Comparison of ENCODE assay signal across 1 cellular context in the genomic region with DNA sequence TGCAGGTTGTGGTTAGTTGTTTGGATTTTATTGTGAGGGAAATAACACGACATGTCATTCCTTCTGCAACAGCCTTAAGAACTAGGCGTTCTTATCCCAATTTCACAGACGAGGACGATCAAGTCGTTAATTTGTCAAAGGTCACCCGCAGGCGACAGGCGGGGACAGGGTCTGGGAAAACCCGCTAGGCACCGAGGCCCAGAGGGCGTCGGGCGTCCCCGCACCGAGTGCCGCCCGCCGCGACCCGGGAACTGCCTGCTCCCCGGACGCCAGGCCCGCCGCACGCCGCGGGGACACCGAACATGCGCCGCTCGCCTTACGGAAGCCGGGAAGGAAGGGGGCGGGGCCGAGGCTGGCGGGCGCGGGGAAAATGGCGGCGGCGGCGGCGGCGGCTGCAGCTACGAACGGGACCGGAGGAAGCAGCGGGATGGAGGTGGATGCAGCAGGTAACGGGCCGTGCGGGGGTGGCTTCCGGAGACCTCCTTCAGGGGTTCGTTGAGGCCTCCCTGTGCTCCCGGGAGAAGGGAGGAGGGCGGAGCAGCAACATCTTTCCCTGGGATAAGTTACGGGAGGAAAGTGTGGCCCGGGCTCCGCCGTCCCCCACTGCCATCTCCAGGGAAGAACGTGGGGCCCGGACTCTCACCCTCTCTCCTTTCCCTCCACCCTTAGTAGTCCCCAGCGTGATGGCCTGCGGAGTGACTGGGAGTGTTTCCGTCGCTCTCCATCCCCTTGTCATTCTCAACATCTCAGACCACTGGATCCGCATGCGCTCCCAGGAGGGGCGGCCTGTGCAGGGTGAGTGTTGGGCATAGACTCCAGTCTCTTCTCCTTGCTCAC.
TF ChIP-seq lines count a peak whose summit lies in the region.

A gene (plus strand): TSS at position 349 of the 837 bp plus-strand sequence. CDS start 22 bp downstream, at position 371.

TF ChIP-seq in K562, 482 proteins besides CTCF, POLR2A, EP300 and RAD21 (continued from another document and continues in another):
- TF ChIP-seq TFAM (CRISPR knock-in tag; conservative IDR thresholded peaks at IDR 0.05) (no peak), ILK (tag; IDR thresholded peaks at IDR 0.05; ENCODE audit: borderline replicate concordance, low read depth) (no peak), POLR3G (IDR thresholded peaks at IDR 0.05; ENCODE audit: extremely low read depth, insufficient read length, insufficient replicate concordance) (no peak), SMC3 (conservative IDR thresholded peaks at IDR 0.05; ENCODE audit: insufficient read depth, low read depth, low read length) (no peak), FIP1L1 (IDR thresholded peaks at IDR 0.05; ENCODE audit: low read depth, low read length, poor library complexity, severe bottlenecking) (peak; percentile 75), HOXB6 (CRISPR knock-in tag; IDR thresholded peaks at IDR 0.05; ENCODE audit: borderline replicate concordance) (no peak), RHOXF2B (CRISPR knock-in tag; conservative IDR thresholded peaks at IDR 0.05) (no peak), ZNF347 (CRISPR knock-in tag; IDR thresholded peaks at IDR 0.05; ENCODE audit: low read depth) (0 out of 2 replicates have a peak, but pooled peaks have one; percentile 40), SAFB (IDR thresholded peaks at IDR 0.05; ENCODE audit: borderline replicate concordance, low read depth, low read length) (no peak), ZNF586 (CRISPR knock-in tag; conservative IDR thresholded peaks at IDR 0.05) (no peak), RBM22 (IDR thresholded peaks at IDR 0.05; ENCODE audit: low read depth, low read length, poor library complexity, severe bottlenecking) (peak; percentile 64), GTF2A2 (tag; IDR thresholded peaks at IDR 0.05) (peak; percentile 62), ZFP1 (CRISPR knock-in tag; IDR thresholded peaks at IDR 0.05) (no peak), WHSC1 (IDR thresholded peaks at IDR 0.05; ENCODE audit: low read length) (no peak), NBN (IDR thresholded peaks at IDR 0.05; ENCODE audit: low read depth) (no peak), POU5F1 (IDR thresholded peaks at IDR 0.05; ENCODE audit: borderline replicate concordance, low read depth, low read length, partially characterized antibody) (peak; percentile 77), ZNF146 (CRISPR knock-in tag; IDR thresholded peaks at IDR 0.05; ENCODE audit: unreplicated experiment) (no peak), CBX3 (IDR thresholded peaks at IDR 0.05; ENCODE audit: borderline replicate concordance in 1 of 2, low read length in 2 of 2) (peak in 1 of 2 experiments; percentile 56; a peak in 2 of 3 replicates), FUS (optimal IDR thresholded peaks at IDR 0.05; ENCODE audit: low read depth, low read length) (no peak), NFIC (IDR thresholded peaks at IDR 0.05) (peak; percentile 62; the same call in 1 of the 2 replicates), TEAD4 (IDR thresholded peaks at IDR 0.05; ENCODE audit: low read length) (peak; percentile 53), TEAD4 (CRISPR knock-in tag; IDR thresholded peaks at IDR 0.05; ENCODE audit: borderline replicate concordance) (peak; percentile 98), NCOA2 (IDR thresholded peaks at IDR 0.05; ENCODE audit: partially characterized antibody in 2 of 2) (no peak), SMARCA5 (IDR thresholded peaks at IDR 0.05) (no peak), ATF1 (CRISPR knock-in tag; IDR thresholded peaks at IDR 0.05) (no peak), ATF1 (tag; IDR thresholded peaks at IDR 0.05) (peak; percentile 72), MEIS2 (IDR thresholded peaks at IDR 0.05; ENCODE audit: partially characterized antibody) (peak; percentile 47), HNRNPUL1 (IDR thresholded peaks at IDR 0.05; ENCODE audit: low read length) (no peak), ETV5 (CRISPR knock-in tag; IDR thresholded peaks at IDR 0.05; ENCODE audit: low read depth) (peak; percentile 56; the same call in 1 of the 2 replicates), CTBP1 (IDR thresholded peaks at IDR 0.05; ENCODE audit: borderline replicate concordance) (peak; percentile 79; the same call in 1 of the 2 replicates), SREBF1 (IDR thresholded peaks at IDR 0.05; ENCODE audit: borderline replicate concordance, low read depth, low read length) (0 out of 2 replicates have a peak, but pooled peaks have one; percentile 37), MYNN (IDR thresholded peaks at IDR 0.05) (no peak), MYNN (CRISPR knock-in tag; IDR thresholded peaks at IDR 0.05) (no peak), NFRKB (IDR thresholded peaks at IDR 0.05; ENCODE audit: low read depth) (peak; percentile 94), POLR2B (IDR thresholded peaks at IDR 0.05; ENCODE audit: low read depth, partially characterized antibody) (peak; percentile 79), ESRRA (IDR thresholded peaks at IDR 0.05; ENCODE audit: borderline replicate concordance, low read depth) (peak; percentile 76), ARID2 (IDR thresholded peaks at IDR 0.05) (no peak), ZNF57 (CRISPR knock-in tag; IDR thresholded peaks at IDR 0.05) (peak; percentile 6; the same call in 1 of the 2 replicates), ZKSCAN3 (CRISPR knock-in tag; IDR thresholded peaks at IDR 0.05) (0 out of 2 replicates have a peak, but pooled peaks have one; percentile 13), ZNF507 (tag; conservative IDR thresholded peaks at IDR 0.05) (no peak), JUN (IDR thresholded peaks at IDR 0.05; ENCODE audit: borderline replicate concordance, low read depth, low read length) (0 out of 2 replicates have a peak, but pooled peaks have one; percentile 46), JUN (CRISPR knock-in tag; IDR thresholded peaks at IDR 0.05; ENCODE audit: borderline replicate concordance) (peak; percentile 98), LARP7 (IDR thresholded peaks at IDR 0.05) (no peak), NR2C1 (IDR thresholded peaks at IDR 0.05) (no peak), NR2C1 (tag; IDR thresholded peaks at IDR 0.05) (peak; percentile 37; the same call in 1 of the 2 replicates), CREBBP (IDR thresholded peaks at IDR 0.05; ENCODE audit: low read depth, low read length) (no peak), ZNF780A (CRISPR knock-in tag; IDR thresholded peaks at IDR 0.05) (no peak), DMBX1 (CRISPR knock-in tag; IDR thresholded peaks at IDR 0.05; ENCODE audit: borderline replicate concordance) (peak; percentile 81; the same call in 1 of the 2 replicates), ZNF134 (CRISPR knock-in tag; conservative IDR thresholded peaks at IDR 0.05) (0 out of 2 replicates have a peak, but pooled peaks have one; percentile 22), SLC30A9 (CRISPR knock-in tag; IDR thresholded peaks at IDR 0.05) (no peak), NR4A1 (CRISPR knock-in tag; IDR thresholded peaks at IDR 0.05) (peak; percentile 90; the same call in 1 of the 2 replicates), NR4A1 (tag; IDR thresholded peaks at IDR 0.05) (peak; percentile 86)
- TF ChIP-seq, protein P1, sequence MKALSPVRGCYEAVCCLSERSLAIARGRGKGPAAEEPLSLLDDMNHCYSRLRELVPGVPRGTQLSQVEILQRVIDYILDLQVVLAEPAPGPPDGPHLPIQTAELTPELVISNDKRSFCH (CRISPR knock-in tag; IDR thresholded peaks at IDR 0.05) = no peak
- TF ChIP-seq, protein P1 (tag; IDR thresholded peaks at IDR 0.05) = peak; percentile 84
- TF ChIP-seq, protein P2, sequence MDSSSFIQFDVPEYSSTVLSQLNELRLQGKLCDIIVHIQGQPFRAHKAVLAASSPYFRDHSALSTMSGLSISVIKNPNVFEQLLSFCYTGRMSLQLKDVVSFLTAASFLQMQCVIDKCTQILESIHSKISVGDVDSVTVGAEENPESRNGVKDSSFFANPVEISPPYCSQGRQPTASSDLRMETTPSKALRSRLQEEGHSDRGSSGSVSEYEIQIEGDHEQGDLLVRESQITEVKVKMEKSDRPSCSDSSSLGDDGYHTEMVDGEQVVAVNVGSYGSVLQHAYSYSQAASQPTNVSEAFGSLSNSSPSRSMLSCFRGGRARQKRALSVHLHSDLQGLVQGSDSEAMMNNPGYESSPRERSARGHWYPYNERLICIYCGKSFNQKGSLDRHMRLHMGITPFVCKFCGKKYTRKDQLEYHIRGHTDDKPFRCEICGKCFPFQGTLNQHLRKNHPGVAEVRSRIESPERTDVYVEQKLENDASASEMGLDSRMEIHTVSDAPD (CRISPR knock-in tag; IDR thresholded peaks at IDR 0.05) = no peak
- TF ChIP-seq, protein P3, sequence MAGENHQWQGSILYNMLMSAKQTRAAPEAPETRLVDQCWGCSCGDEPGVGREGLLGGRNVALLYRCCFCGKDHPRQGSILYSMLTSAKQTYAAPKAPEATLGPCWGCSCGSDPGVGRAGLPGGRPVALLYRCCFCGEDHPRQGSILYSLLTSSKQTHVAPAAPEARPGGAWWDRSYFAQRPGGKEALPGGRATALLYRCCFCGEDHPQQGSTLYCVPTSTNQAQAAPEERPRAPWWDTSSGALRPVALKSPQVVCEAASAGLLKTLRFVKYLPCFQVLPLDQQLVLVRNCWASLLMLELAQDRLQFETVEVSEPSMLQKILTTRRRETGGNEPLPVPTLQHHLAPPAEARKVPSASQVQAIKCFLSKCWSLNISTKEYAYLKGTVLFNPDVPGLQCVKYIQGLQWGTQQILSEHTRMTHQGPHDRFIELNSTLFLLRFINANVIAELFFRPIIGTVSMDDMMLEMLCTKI (IDR thresholded peaks at IDR 0.05; ENCODE audit: partially characterized antibody) = no peak
- TF ChIP-seq, protein P4, sequence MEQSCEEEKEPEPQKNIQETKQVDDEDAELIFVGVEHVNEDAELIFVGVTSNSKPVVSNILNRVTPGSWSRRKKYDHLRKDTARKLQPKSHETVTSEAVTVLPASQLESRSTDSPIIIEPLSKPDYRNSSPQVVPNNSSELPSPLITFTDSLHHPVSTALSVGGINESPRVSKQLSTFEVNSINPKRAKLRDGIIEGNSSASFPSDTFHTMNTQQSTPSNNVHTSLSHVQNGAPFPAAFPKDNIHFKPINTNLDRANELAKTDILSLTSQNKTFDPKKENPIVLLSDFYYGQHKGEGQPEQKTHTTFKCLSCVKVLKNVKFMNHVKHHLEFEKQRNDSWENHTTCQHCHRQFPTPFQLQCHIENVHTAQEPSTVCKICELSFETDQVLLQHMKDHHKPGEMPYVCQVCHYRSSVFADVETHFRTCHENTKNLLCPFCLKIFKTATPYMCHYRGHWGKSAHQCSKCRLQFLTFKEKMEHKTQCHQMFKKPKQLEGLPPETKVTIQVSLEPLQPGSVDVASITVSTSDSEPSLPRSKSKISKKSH (CRISPR knock-in tag; IDR thresholded peaks at IDR 0.05) = no peak
- TF ChIP-seq, protein P5, sequence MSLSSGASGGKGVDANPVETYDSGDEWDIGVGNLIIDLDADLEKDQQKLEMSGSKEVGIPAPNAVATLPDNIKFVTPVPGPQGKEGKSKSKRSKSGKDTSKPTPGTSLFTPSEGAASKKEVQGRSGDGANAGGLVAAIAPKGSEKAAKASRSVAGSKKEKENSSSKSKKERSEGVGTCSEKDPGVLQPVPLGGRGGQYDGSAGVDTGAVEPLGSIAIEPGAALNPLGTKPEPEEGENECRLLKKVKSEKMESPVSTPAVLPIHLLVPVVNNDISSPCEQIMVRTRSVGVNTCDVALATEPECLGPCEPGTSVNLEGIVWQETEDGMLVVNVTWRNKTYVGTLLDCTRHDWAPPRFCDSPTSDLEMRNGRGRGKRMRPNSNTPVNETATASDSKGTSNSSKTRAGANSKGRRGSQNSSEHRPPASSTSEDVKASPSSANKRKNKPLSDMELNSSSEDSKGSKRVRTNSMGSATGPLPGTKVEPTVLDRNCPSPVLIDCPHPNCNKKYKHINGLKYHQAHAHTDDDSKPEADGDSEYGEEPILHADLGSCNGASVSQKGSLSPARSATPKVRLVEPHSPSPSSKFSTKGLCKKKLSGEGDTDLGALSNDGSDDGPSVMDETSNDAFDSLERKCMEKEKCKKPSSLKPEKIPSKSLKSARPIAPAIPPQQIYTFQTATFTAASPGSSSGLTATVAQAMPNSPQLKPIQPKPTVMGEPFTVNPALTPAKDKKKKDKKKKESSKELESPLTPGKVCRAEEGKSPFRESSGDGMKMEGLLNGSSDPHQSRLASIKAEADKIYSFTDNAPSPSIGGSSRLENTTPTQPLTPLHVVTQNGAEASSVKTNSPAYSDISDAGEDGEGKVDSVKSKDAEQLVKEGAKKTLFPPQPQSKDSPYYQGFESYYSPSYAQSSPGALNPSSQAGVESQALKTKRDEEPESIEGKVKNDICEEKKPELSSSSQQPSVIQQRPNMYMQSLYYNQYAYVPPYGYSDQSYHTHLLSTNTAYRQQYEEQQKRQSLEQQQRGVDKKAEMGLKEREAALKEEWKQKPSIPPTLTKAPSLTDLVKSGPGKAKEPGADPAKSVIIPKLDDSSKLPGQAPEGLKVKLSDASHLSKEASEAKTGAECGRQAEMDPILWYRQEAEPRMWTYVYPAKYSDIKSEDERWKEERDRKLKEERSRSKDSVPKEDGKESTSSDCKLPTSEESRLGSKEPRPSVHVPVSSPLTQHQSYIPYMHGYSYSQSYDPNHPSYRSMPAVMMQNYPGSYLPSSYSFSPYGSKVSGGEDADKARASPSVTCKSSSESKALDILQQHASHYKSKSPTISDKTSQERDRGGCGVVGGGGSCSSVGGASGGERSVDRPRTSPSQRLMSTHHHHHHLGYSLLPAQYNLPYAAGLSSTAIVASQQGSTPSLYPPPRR (CRISPR knock-in tag; IDR thresholded peaks at IDR 0.05; ENCODE audit: borderline replicate concordance) = 0 out of 2 replicates have a peak, but pooled peaks have one; percentile 63
- TF ChIP-seq, protein P6, sequence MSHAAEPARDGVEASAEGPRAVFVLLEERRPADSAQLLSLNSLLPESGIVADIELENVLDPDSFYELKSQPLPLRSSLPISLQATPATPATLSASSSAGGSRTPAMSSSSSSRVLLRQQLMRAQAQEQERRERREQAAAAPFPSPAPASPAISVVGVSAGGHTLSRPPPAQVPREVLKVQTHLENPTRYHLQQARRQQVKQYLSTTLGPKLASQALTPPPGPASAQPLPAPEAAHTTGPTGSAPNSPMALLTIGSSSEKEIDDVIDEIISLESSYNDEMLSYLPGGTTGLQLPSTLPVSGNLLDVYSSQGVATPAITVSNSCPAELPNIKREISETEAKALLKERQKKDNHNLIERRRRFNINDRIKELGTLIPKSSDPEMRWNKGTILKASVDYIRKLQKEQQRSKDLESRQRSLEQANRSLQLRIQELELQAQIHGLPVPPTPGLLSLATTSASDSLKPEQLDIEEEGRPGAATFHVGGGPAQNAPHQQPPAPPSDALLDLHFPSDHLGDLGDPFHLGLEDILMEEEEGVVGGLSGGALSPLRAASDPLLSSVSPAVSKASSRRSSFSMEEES (CRISPR knock-in tag; IDR thresholded peaks at IDR 0.05) = no peak
- TF ChIP-seq, protein P7, sequence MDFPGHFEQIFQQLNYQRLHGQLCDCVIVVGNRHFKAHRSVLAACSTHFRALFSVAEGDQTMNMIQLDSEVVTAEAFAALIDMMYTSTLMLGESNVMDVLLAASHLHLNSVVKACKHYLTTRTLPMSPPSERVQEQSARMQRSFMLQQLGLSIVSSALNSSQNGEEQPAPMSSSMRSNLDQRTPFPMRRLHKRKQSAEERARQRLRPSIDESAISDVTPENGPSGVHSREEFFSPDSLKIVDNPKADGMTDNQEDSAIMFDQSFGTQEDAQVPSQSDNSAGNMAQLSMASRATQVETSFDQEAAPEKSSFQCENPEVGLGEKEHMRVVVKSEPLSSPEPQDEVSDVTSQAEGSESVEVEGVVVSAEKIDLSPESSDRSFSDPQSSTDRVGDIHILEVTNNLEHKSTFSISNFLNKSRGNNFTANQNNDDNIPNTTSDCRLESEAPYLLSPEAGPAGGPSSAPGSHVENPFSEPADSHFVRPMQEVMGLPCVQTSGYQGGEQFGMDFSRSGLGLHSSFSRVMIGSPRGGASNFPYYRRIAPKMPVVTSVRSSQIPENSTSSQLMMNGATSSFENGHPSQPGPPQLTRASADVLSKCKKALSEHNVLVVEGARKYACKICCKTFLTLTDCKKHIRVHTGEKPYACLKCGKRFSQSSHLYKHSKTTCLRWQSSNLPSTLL (IDR thresholded peaks at IDR 0.05) = no peak
